9 cellular contexts compared by ENCODE assay signal in genomic region chr16:66517586-66518263, GRCh38. TPM values are rescaled to one million over a fixed set of nuclear protein-coding genes. Genes with fewer than 3 reads are reported as not detected.
DNase-seq lines count a peak whose midpoint lies in the region; ATAC-seq, FAIRE-seq and TF ChIP-seq lines count a peak whose summit lies in the region.
"Had no signal": no experiment of that assay in that cellular context is flagged by ENCODE, and none has a peak within 500 bp of the region (broad histone marks: within the 10 kb centered on the region; RNA-seq: fewer than 3 reads in every experiment).

No MANE protein-coding gene starts in this region.

- no peak for TF ChIP-seq EP300 in K562 (IDR thresholded peaks at IDR 0.05; ENCODE audit: low read length)

- H3K79me2 ChIP-seq in K562 (ENCODE audit: control insufficient read depth, insufficient read depth, low read length) = no peaks in the 10 kb centered on the region

- FAIRE-seq in K562 (lab: Jason Lieb, UNC) = no peak
- FAIRE-seq: colon had no signal

- peaks cover 75% of the 10 kb centered on the region for H3K4me1 Mint-ChIP-seq in activated CD4-positive, alpha-beta T cell treated with anti-CD3 and anti-CD28 coated beads, Interleukin-2, amount 10 ng/mL, durations not matched to agents 7 days and 5 days
- H3K4me1 Mint-ChIP-seq in type B pancreatic cell (ENCODE audit: unreplicated experiment) = peaks cover 23% of the 10 kb centered on the region

- peak overlapping the region; percentile 75 for H3K4me2 ChIP-seq in K562 (ENCODE audit: insufficient read depth, low read length)

- H3K9me3 ChIP-seq in K562 (replicated peaks; ENCODE audit: control insufficient read depth, insufficient read depth, low read depth, low read length) (no peaks in the 10 kb centered on the region), mononuclear cell (ENCODE audit: low read depth, low read length) (no peaks in the 10 kb centered on the region)

- no peak for TF ChIP-seq RAD21 in K562 (CRISPR knock-in tag; conservative IDR thresholded peaks at IDR 0.05 in 1 of 2, IDR thresholded peaks at IDR 0.05 in 1 of 2)

- WGBS in K562 (ENCODE audit: insufficient coverage, low coverage, missing lambda C conversion rate) = 81% methylated on average over 8 of the region's 8 CpGs

- H3K4me3 ChIP-seq in K562 = peak overlapping the region; percentile 30; the same call in 1 of the 2 replicates
- peak overlapping the region; percentile 13 for H3K4me3 ChIP-seq in mononuclear cell (ENCODE audit: low read length)

- no peaks in the 10 kb centered on the region for H3K27me3 ChIP-seq in K562 (ENCODE audit: control insufficient read depth in 2 of 2, insufficient read depth in 2 of 2, low read length in 2 of 2)
- H3K27me3 ChIP-seq in mononuclear cell (ENCODE audit: insufficient read depth, low read length) = no peaks in the 10 kb centered on the region

- H3K4me1 ChIP-seq in K562 (replicated peaks in 1 of 2; ENCODE audit: control insufficient read depth in 2 of 2, insufficient read depth in 2 of 2, low read length in 2 of 2) = peaks cover 30 to 37% of the 10 kb centered on the region in 2 experiments
- H3K4me1 ChIP-seq in mononuclear cell (ENCODE audit: insufficient read depth, low read length) = peaks cover 88% of the 10 kb centered on the region

- no peaks in the 10 kb centered on the region for H3K9me3 Mint-ChIP-seq in activated CD4-positive, alpha-beta T cell treated with anti-CD3 and anti-CD28 coated beads, Interleukin-2, amount 10 ng/mL, durations not matched to agents 7 days and 5 days
- H3K9me3 Mint-ChIP-seq in type B pancreatic cell = no peaks in the 10 kb centered on the region

- peaks cover 3% of the 10 kb centered on the region for H3K36me3 Mint-ChIP-seq in activated CD4-positive, alpha-beta T cell treated with anti-CD3 and anti-CD28 coated beads, Interleukin-2, amount 10 ng/mL, durations not matched to agents 7 days and 5 days (ENCODE audit: low read depth)
- peaks cover 15% of the 10 kb centered on the region for H3K36me3 Mint-ChIP-seq in type B pancreatic cell

- POLR2A ChIA-PET in activated CD4-positive, alpha-beta T cell treated with anti-CD3 and anti-CD28 coated beads, Interleukin-2, amount 10 ng/mL, durations not matched to agents 7 days and 5 days (lab: Charles Lee) = no interaction called here
- POLR2A ChIA-PET in K562 (lab: Yijun Ruan, JAX) = interaction anchor here (1.0 kb wide), 1 partner anchor 62 kb away, joined by 3 read pairs; no protein-coding TSS in a partner anchor

- CTCF ChIA-PET in activated CD4-positive, alpha-beta T cell treated with anti-CD3 and anti-CD28 coated beads, Interleukin-2, amount 10 ng/mL, durations not matched to agents 7 days and 5 days (lab: Charles Lee) = interaction anchor here (0.9 to 1.2 kb wide), 3 partner anchors 10 to 39 kb away, joined by 3 to 4 read pairs (median 3); no protein-coding TSS in a partner anchor
- CTCF ChIA-PET in K562 (lab: Yijun Ruan, JAX; ENCODE audit: low intra/inter-chr PET ratio) = no interaction called here

- peak overlapping the region; percentile 85 to 92; a peak in 3 of 4 replicates for H3K9ac ChIP-seq in K562 (ENCODE audit: insufficient read depth in 1 of 2, low read depth in 2 of 2, low read length in 2 of 2)

- in situ Hi-C loops in K562 (cut with MboI) = no loop called here

- H3K36me3 ChIP-seq in K562 (ENCODE audit: control insufficient read depth, insufficient read depth, low read length) = no peaks in the 10 kb centered on the region

- DNase-seq in activated CD4-positive, alpha-beta T cell treated with anti-CD3 and anti-CD28 coated beads, Interleukin-2, amount 10 ng/mL, durations not matched to agents 7 days and 5 days = no peak
- DNase-seq in activated CD4-positive, alpha-beta T cell treated with anti-CD3 and anti-CD28 coated beads for 4 hours = no peak
- DNase-seq in K562 (ENCODE audit: extremely low read depth in 1 of 4, low spot score in 3 of 4) (no peak), type B pancreatic cell (ENCODE audit: extremely low spot score, unreplicated experiment) (no peak), NCI-H1436 treated with DMSO at 0.1 percent for 48 hours (lab: John Stamatoyannopoulos, UW) (no peak), NCI-H446 treated with DMSO at 0.1 percent for 48 hours (lab: John Stamatoyannopoulos, UW) (no peak)

- no peak for TF ChIP-seq POLR2A in K562 (conservative IDR thresholded peaks at IDR 0.05)

- no TSS peak for BruUV-seq in K562 (replicated peaks; lab: Mats Ljungman, UMichigan)

- intact Hi-C loops in K562 (cut with micrococcal nuclease) = loop anchor here (2.0 kb wide), 1 partner anchor 33 kb away; the partner anchor contains the start of gene TK2

- no peaks in the 10 kb centered on the region for H3K27me3 Mint-ChIP-seq in activated CD4-positive, alpha-beta T cell treated with anti-CD3 and anti-CD28 coated beads, Interleukin-2, amount 10 ng/mL, durations not matched to agents 7 days and 5 days
- H3K27me3 Mint-ChIP-seq in type B pancreatic cell = no peaks in the 10 kb centered on the region

- H3K27ac ChIP-seq in K562 (ENCODE audit: extremely low read depth, low read depth, low read length) = peak overlapping the region; percentile 94

- no peaks in the 10 kb centered on the region for H4K20me1 ChIP-seq in K562 (replicated peaks; ENCODE audit: control insufficient read depth, insufficient read depth, low read length)

- peak overlapping the region; percentile 92 for H3K27ac Mint-ChIP-seq in activated CD4-positive, alpha-beta T cell treated with anti-CD3 and anti-CD28 coated beads, Interleukin-2, amount 10 ng/mL, durations not matched to agents 7 days and 5 days
- H3K27ac Mint-ChIP-seq in type B pancreatic cell = peak overlapping the region; percentile 94

- no peaks in the 10 kb centered on the region for H3K9me1 ChIP-seq in K562 (ENCODE audit: control insufficient read depth, insufficient read depth, low read length)

- no peak for ATAC-seq in K562
- ATAC-seq in GM18861 (IDR thresholded peaks at IDR 0.05; ENCODE audit: unreplicated experiment) = no peak

- H2AFZ ChIP-seq in K562 (ENCODE audit: low read depth, low read length) = peak overlapping the region; percentile 95

- peak overlapping the region; percentile 71 for H3K4me3 Mint-ChIP-seq in activated CD4-positive, alpha-beta T cell treated with anti-CD3 and anti-CD28 coated beads, Interleukin-2, amount 10 ng/mL, durations not matched to agents 7 days and 5 days
- no peak overlapping the region for H3K4me3 Mint-ChIP-seq in type B pancreatic cell

- TF ChIP-seq CTCF in K562 (IDR thresholded peaks at IDR 0.05 in 2 of 3, conservative IDR thresholded peaks at IDR 0.05 in 1 of 3; ENCODE audit: insufficient read depth in 2 of 3, low read depth in 1 of 3, low read length in 3 of 3) (no peak), type B pancreatic cell (conservative IDR thresholded peaks at IDR 0.05) (no peak)

RNA-seq across cellular contexts. Expression of gene TK2, which starts 32.2 kb away (rescaled TPM):
- total RNA-seq in activated CD4-positive, alpha-beta T cell treated with anti-CD3 and anti-CD28 coated beads, Interleukin-2, amount 10 ng/mL, durations not matched to agents 7 days and 5 days = 1 to 10 TPM; 7.4 to 9.3 TPM
- 11.4 and 16.7 TPM in 2 replicates for total RNA-seq in K562 (2011; cell fraction: chromatin; rRNA removed; ENCODE audit: low replicate concordance)
- 9.3 TPM in 2 replicates for total RNA-seq in K562 (2011; cell fraction: nucleolus; rRNA removed)
- 10.7 and 11.0 TPM in 2 replicates for total RNA-seq in K562 (2011; cell fraction: nucleoplasm; rRNA removed)
- total RNA-seq in K562 (2014; rRNA removed) (4.3 and 5.8 TPM in 2 replicates), K562 (2014; rRNA removed; fragmentation: Illumina TruSeq; extraction: Trizol) (4.8 and 6.2 TPM in 2 replicates), K562 (2015; rRNA removed; fragmentation: Illumina TruSeq; extraction: Trizol) (4.9 and 5.3 TPM in 2 replicates), K562 (2021) (4.7 and 5.7 TPM in 2 replicates), mononuclear cell (8.8 TPM), type B pancreatic cell (ENCODE audit: low replicate concordance) (14.6 and 18.4 TPM in 2 replicates)
- polyA plus RNA-seq in K562 (2011; rRNA removed) (10.2 TPM in 2 replicates), K562 (2014; fragmentation: Illumina TruSeq; extraction: Trizol) (4.3 and 4.8 TPM in 2 replicates), K562 (2014; fragmentation: Nextera tagmentation; extraction: Ambion mirVana) (1 to 10 TPM; 1.1 to 1.2 TPM), K562 (2014; rRNA removed) (4.8 and 6.2 TPM in 2 replicates)
- polyA plus RNA-seq in K562 (2011; cell fraction: cytosol; rRNA removed) = 5.3 and 6.3 TPM in 2 replicates
- polyA plus RNA-seq in K562 (2011; cell fraction: nucleus; rRNA removed) = 14.4 and 19.8 TPM in 2 replicates
- polyA plus RNA-seq in K562 (2012) = 6.3 and 13.2 TPM in 2 replicates
- 10.4 and 18.0 TPM in 2 replicates for polyA minus RNA-seq in K562 (2011; rRNA and poly(A)+ RNA removed)
- polyA minus RNA-seq in K562 (2011; cell fraction: cytosol; rRNA and poly(A)+ RNA removed) = 3.4 and 6.0 TPM in 2 replicates
- polyA minus RNA-seq in K562 (2011; cell fraction: nucleus; rRNA and poly(A)+ RNA removed) = 5.3 and 6.9 TPM in 2 replicates

RNA-seq across cellular contexts. Expression of gene CKLF, which starts 34.7 kb away (rescaled TPM):
- 100 to 1,000 TPM; 124 to 132 TPM for total RNA-seq in activated CD4-positive, alpha-beta T cell treated with anti-CD3 and anti-CD28 coated beads, Interleukin-2, amount 10 ng/mL, durations not matched to agents 7 days and 5 days
- total RNA-seq in K562 (2011; cell fraction: chromatin; rRNA removed; ENCODE audit: low replicate concordance) = 37.1 and 42.1 TPM in 2 replicates
- total RNA-seq in K562 (2011; cell fraction: nucleolus; rRNA removed) = 64.2 and 67.9 TPM in 2 replicates
- 81.1 and 85.6 TPM in 2 replicates for total RNA-seq in K562 (2011; cell fraction: nucleoplasm; rRNA removed)
- total RNA-seq in K562 (2014; rRNA removed) = 99.8 and 113 TPM in 2 replicates
- 89.8 and 91.5 TPM in 2 replicates for total RNA-seq in K562 (2014; rRNA removed; fragmentation: Illumina TruSeq; extraction: Trizol)
- 93.6 and 111 TPM in 2 replicates for total RNA-seq in K562 (2015; rRNA removed; fragmentation: Illumina TruSeq; extraction: Trizol)
- total RNA-seq in K562 (2021) = 84.8 and 91.1 TPM in 2 replicates
- 120 and 126 TPM in 2 replicates for polyA plus RNA-seq in K562 (2011; rRNA removed)
- 170 and 189 TPM in 2 replicates for polyA plus RNA-seq in K562 (2011; cell fraction: cytosol; rRNA removed)
- polyA plus RNA-seq in K562 (2011; cell fraction: nucleus; rRNA removed) = 53.4 and 65.8 TPM in 2 replicates
- polyA plus RNA-seq in K562 (2012) = 128 and 163 TPM in 2 replicates
- polyA plus RNA-seq in K562 (2014; fragmentation: Illumina TruSeq; extraction: Trizol) = 118 and 123 TPM in 2 replicates
- 100 to 1,000 TPM; 305 to 322 TPM for polyA plus RNA-seq in K562 (2014; fragmentation: Nextera tagmentation; extraction: Ambion mirVana)
- 147 and 173 TPM in 2 replicates for polyA plus RNA-seq in K562 (2014; rRNA removed)
- polyA minus RNA-seq in K562 (2011; rRNA and poly(A)+ RNA removed) = 32.1 and 36.2 TPM in 2 replicates
- 24.0 and 27.7 TPM in 2 replicates for polyA minus RNA-seq in K562 (2011; cell fraction: cytosol; rRNA and poly(A)+ RNA removed)
- 6.9 and 18.0 TPM in 2 replicates for polyA minus RNA-seq in K562 (2011; cell fraction: nucleus; rRNA and poly(A)+ RNA removed)
- 28.4 TPM for total RNA-seq in mononuclear cell
- total RNA-seq in type B pancreatic cell (ENCODE audit: low replicate concordance) = 21.2 and 36.3 TPM in 2 replicates

RNA-seq across cellular contexts. Expression of gene CMTM1, which starts 48.5 kb away (rescaled TPM):
- total RNA-seq in activated CD4-positive, alpha-beta T cell treated with anti-CD3 and anti-CD28 coated beads, Interleukin-2, amount 10 ng/mL, durations not matched to agents 7 days and 5 days = 10 to 100 TPM; 12.3 to 15.3 TPM
- total RNA-seq in K562 (2011; cell fraction: chromatin; rRNA removed; ENCODE audit: low replicate concordance) = 1.5 and 1.6 TPM in 2 replicates
- 2.0 and 3.3 TPM in 2 replicates for total RNA-seq in K562 (2011; cell fraction: nucleolus; rRNA removed)
- total RNA-seq in K562 (2011; cell fraction: nucleoplasm; rRNA removed) = 1.9 and 2.7 TPM in 2 replicates
- total RNA-seq in K562 (2014; rRNA removed) (1.1 and 1.9 TPM in 2 replicates), K562 (2014; rRNA removed; fragmentation: Illumina TruSeq; extraction: Trizol) (0.22 and 0.40 TPM in 2 replicates), K562 (2015; rRNA removed; fragmentation: Illumina TruSeq; extraction: Trizol) (2.3 and 2.6 TPM in 2 replicates), K562 (2021) (2.4 and 2.7 TPM in 2 replicates), mononuclear cell (0.21 TPM), type B pancreatic cell (ENCODE audit: low replicate concordance) (3.4 and 8.4 TPM in 2 replicates)
- polyA plus RNA-seq in K562 (2011; rRNA removed) (0.92 and 1.2 TPM in 2 replicates), K562 (2014; fragmentation: Illumina TruSeq; extraction: Trizol) (0.25 and 0.93 TPM in 2 replicates), K562 (2014; fragmentation: Nextera tagmentation; extraction: Ambion mirVana) (not detected), K562 (2014; rRNA removed) (0.30 and 0.51 TPM in 2 replicates)
- polyA plus RNA-seq in K562 (2011; cell fraction: cytosol; rRNA removed) = 0.86 and 2.9 TPM in 2 replicates
- 1.2 and 3.4 TPM in 2 replicates for polyA plus RNA-seq in K562 (2011; cell fraction: nucleus; rRNA removed)
- polyA plus RNA-seq in K562 (2012) = 3.1 and 3.8 TPM in 2 replicates
- 0.30 and 0.77 TPM in 2 replicates for polyA minus RNA-seq in K562 (2011; rRNA and poly(A)+ RNA removed)
- 2.7 TPM in 1 of 2 replicates, not detected in the other for polyA minus RNA-seq in K562 (2011; cell fraction: cytosol; rRNA and poly(A)+ RNA removed)
- polyA minus RNA-seq in K562 (2011; cell fraction: nucleus; rRNA and poly(A)+ RNA removed) = 1.00 and 2.4 TPM in 2 replicates
